ENCODE assay signal across 8 cellular contexts in genomic region chr20:19885981-19886665, GRCh38.
DNase-seq lines count a peak whose midpoint lies in the region; ATAC-seq and TF ChIP-seq lines count a peak whose summit lies in the region.
"Had no signal": no experiment of that assay in that cellular context is flagged by ENCODE, and none has a peak within 500 bp of the region (broad histone marks: within the 10 kb centered on the region; RNA-seq: fewer than 3 reads in every experiment).

No MANE protein-coding gene starts in this region.

- DNase-seq in MV-4-11 (lab: John Stamatoyannopoulos, UW), result peak; percentile 72
- peak; percentile 89 for DNase-seq in colonic mucosa
- DNase-seq in lung microvascular endothelial cell (ENCODE audit: low read depth in 2 of 2), result peak; percentile 83 to 87
- peak; percentile 36 to 58 for DNase-seq in upper lobe of left lung
- DNase-seq in activated CD4-positive, CD25-positive, alpha-beta regulatory T cell (lab: John Stamatoyannopoulos, UW), result no peak
- DNase-seq: stimulated activated naive CD4-positive, alpha-beta T cell had no signal

- H3K4me1 ChIP-seq in colonic mucosa (peaks cover 8% of the 10 kb centered on the region), upper lobe of left lung (peaks cover 39 to 56% (median 51%) of the 10 kb centered on the region in 4 donors)

- TF ChIP-seq CTCF in colonic mucosa (IDR thresholded peaks at IDR 0.05) (no peak), upper lobe of left lung (IDR thresholded peaks at IDR 0.05) (no peak)

- H3K27me3 ChIP-seq in colonic mucosa (no peaks in the 10 kb centered on the region), upper lobe of left lung (no peaks in the 10 kb centered on the region)

- intact Hi-C loops in colonic mucosa (cut with DNase I), result no loop called here

- H3K9me3 ChIP-seq in colonic mucosa, result no peaks in the 10 kb centered on the region
- H3K9me3 ChIP-seq in upper lobe of left lung, result no peaks in the 10 kb centered on the region

- no peak for TF ChIP-seq EP300 in upper lobe of left lung (IDR thresholded peaks at IDR 0.05)

- ATAC-seq in upper lobe of left lung (ENCODE audit: low FRiP score in 2 of 2) (peak; percentile 22 to 45), GM21786 (IDR thresholded peaks at IDR 0.05; ENCODE audit: unreplicated experiment) (no peak), HG03342 (IDR thresholded peaks at IDR 0.05; ENCODE audit: unreplicated experiment) (no peak)

- peak overlapping the region; percentile 71 to 94 for H3K9ac ChIP-seq in colonic mucosa (ENCODE audit: low read depth in 2 of 2, low read length in 2 of 2)

- H3K4me3 ChIP-seq in colonic mucosa (peak overlapping the region; percentile 24), upper lobe of left lung (peak overlapping the region in 3 of 4 donors; percentile 33 to 45 (median 44))

- 28 to 42% methylated on average over 11 to 15 of the region's 15 CpGs for WGBS in upper lobe of left lung, 2 donors

- peak in 2 of 4 donors; percentile 14 to 37 for TF ChIP-seq POLR2A in upper lobe of left lung (IDR thresholded peaks at IDR 0.05)

- H3K27ac ChIP-seq in colonic mucosa, result peak overlapping the region; percentile 96
- peak overlapping the region; percentile 77 to 91 (median 87) for H3K27ac ChIP-seq in upper lobe of left lung

- H3K36me3 ChIP-seq in colonic mucosa (no peaks in the 10 kb centered on the region), upper lobe of left lung (peaks cover 0 to 7% (median 0%) of the 10 kb centered on the region in 4 donors)

Comparison
In these comparisons a context has a peak if more than half of its experiments do, and no peak if none do; other contexts are left out.
1. DNase-seq: peak in MV-4-11 (single experiment), colonic mucosa (single experiment), lung microvascular endothelial cell (2 of 2) and upper lobe of left lung (2 of 2); none in activated CD4-positive, CD25-positive, alpha-beta regulatory T cell (0 of 4).
2. ATAC-seq: peak in upper lobe of left lung (2 of 2); none in GM21786 (single experiment) and HG03342 (single experiment).